2 cellular contexts compared by ENCODE assay signal in the genomic region with DNA sequence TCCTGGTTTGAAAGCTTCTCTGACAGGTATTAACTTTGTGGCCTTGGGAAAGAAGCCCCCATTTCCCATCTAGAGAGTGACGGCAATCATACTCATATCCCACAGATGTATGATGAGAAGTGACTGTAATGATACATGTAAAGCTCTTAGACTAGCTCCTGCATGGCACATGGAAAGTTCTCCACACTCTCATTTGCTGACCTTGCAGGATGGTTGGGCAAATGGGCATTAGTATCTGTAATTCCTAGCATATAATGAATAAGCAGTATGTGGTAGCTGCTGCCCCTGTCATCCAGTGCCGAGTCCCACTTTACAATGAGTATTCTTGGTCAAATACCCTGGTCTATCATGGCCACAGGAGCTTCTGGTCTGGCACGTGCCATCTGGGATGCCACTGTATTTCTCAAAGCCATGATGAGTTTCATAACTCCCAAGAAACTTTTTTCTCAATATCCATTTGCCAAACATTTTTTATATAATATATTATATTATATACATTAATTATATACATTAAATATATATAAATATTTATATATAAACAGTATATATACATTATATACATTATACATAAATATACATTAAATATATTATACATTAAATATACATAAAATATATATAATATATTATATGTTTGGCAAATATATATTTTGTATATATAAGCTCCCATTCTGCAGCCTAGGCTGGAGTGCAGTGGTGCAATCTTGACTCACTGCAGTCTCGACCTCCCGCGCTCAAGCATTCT.
TF ChIP-seq lines count a peak whose summit lies in the region.

No MANE protein-coding gene starts in this region.

TF ChIP-seq in A549, 52 proteins besides CTCF, POLR2A, EP300 and RAD21:
- TF ChIP-seq SMC3 (IDR thresholded peaks at IDR 0.05) (no peak), MAFK (IDR thresholded peaks at IDR 0.05; ENCODE audit: partially characterized antibody) (peak; percentile 37)

TF ChIP-seq in IMR-90, 13 proteins besides CTCF, POLR2A, EP300 and RAD21:
- TF ChIP-seq MAFK (IDR thresholded peaks at IDR 0.05; ENCODE audit: low read depth, low read length): peak; percentile 62; the same call in 1 of the 2 replicates
- no peak for TF ChIP-seq SMC3 (IDR thresholded peaks at IDR 0.05; ENCODE audit: low read depth, low read length)
- TF ChIP-seq BHLHE40 (IDR thresholded peaks at IDR 0.05; ENCODE audit: low read depth, low read length): no peak
